Comparison of ENCODE assay signal across 16 cellular contexts in the genomic region with DNA sequence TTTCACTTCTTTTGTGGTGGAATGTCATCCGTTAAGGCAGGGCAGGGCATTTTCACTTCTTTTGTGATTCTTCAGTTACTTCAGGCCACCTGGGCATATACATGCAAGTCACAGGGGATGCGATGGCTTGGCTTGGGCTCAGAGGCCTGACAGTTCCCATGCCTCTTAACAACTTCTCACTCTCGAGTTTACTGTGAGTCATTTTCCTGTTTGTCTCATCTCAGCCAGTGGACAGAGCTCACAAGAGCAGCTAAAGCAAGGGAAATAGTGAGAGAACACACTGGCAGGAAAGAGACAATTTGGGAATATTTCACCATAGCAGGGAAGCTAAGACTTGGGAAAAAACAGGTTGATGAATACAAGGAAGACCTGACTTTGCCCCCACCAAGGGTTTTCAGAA.
A peak's percentile ranks its signal among the peaks of the same experiment; 100 is the strongest.
DNase-seq lines count a peak whose midpoint lies in the region; TF ChIP-seq lines count a peak whose summit lies in the region.
"Had no signal": no experiment of that assay in that cellular context is flagged by ENCODE, and none has a peak within 500 bp of the region (broad histone marks: within the 10 kb centered on the region; RNA-seq: fewer than 3 reads in every experiment).

No MANE protein-coding gene starts in this region.

- DNase-seq in A172 (ENCODE audit: low spot score) (peak; percentile 62), NT2/D1 (ENCODE audit: low read depth, low spot score) (peak; percentile 8), endothelial cell (ENCODE audit: low spot score) (no peak), mesenchymal stem cell (peak; percentile 63), SK-N-DZ (ENCODE audit: low spot score) (no peak), LoVo (ENCODE audit: low spot score) (no peak)
- DNase-seq in activated naive CD4-positive, alpha-beta T cell treated with Interleukin-2 at 50 U/mL for 16 hours = no peak
- DNase-seq: DMS53, H9, NCI-H1105 treated with DMSO at 0.1 percent for 48 hours, NCI-H2029 treated with DMSO at 0.1 percent for 48 hours, NCI-H510A, NCI-H69, Peyer's patch, SJCRH30 had no signal

- TF ChIP-seq CTCF in endothelial cell (IDR thresholded peaks at IDR 0.05; ENCODE audit: unreplicated experiment) = no peak

- peak overlapping the region; percentile 30 for H3K27ac Mint-ChIP-seq in endothelial cell (ENCODE audit: unreplicated experiment)
- H3K27ac Mint-ChIP-seq: H9 had no signal

- H3K18ac ChIP-seq in mesenchymal stem cell (ENCODE audit: low read depth in 1 of 2, low read length in 2 of 2) = no peak overlapping the region

- no peak overlapping the region for H3K4me3 Mint-ChIP-seq in endothelial cell (ENCODE audit: unreplicated experiment)
- H3K4me3 Mint-ChIP-seq: H9 had no signal

- no peaks in the 10 kb centered on the region for H3K27me3 Mint-ChIP-seq in endothelial cell (ENCODE audit: unreplicated experiment)

- H4K91ac ChIP-seq in mesenchymal stem cell (ENCODE audit: low read length) = no peak overlapping the region

- H2AFZ ChIP-seq in mesenchymal stem cell (ENCODE audit: low read depth, low read length) = no peak overlapping the region

- 0% methylated on average over 2 of the region's 3 CpGs for WGBS in mesenchymal stem cell

- H3K9ac ChIP-seq in NT2/D1 (ENCODE audit: insufficient read length, low read depth) (no peak overlapping the region), mesenchymal stem cell (ENCODE audit: low read length) (no peak overlapping the region)

- H3K9me3 ChIP-seq in NT2/D1 (ENCODE audit: insufficient read depth, low read length) = no peaks in the 10 kb centered on the region
- no peaks in the 10 kb centered on the region for H3K9me3 ChIP-seq in mesenchymal stem cell (ENCODE audit: control insufficient read depth, low read length)
- H3K9me3 ChIP-seq: Peyer's patch, SJCRH30 had no signal

- H3K4me2 ChIP-seq in mesenchymal stem cell (ENCODE audit: low read length, poor library complexity, severe bottlenecking) = no peak overlapping the region

- no peaks in the 10 kb centered on the region for H3K79me1 ChIP-seq in mesenchymal stem cell (replicated peaks; ENCODE audit: low read length, poor library complexity, severe bottlenecking)

- H3K27ac ChIP-seq in mesenchymal stem cell (ENCODE audit: low read length, poor library complexity, severe bottlenecking) = no peak overlapping the region
- H3K27ac ChIP-seq: 22Rv1, Peyer's patch, SJCRH30 had no signal

- no peaks in the 10 kb centered on the region for H3K27me3 ChIP-seq in NT2/D1 (ENCODE audit: insufficient read depth, insufficient read length)
- H3K27me3 ChIP-seq in mesenchymal stem cell (ENCODE audit: control insufficient read depth in 1 of 2, insufficient read depth in 1 of 2, low read length in 2 of 2) = no peaks in the 10 kb centered on the region
- H3K27me3 ChIP-seq: Peyer's patch, SJCRH30 had no signal

- H2BK12ac ChIP-seq in mesenchymal stem cell (ENCODE audit: low read length in 2 of 2) = no peak overlapping the region

- H2BK120ac ChIP-seq in mesenchymal stem cell (ENCODE audit: low read depth, low read length) = no peak overlapping the region

- H3K4me3 ChIP-seq in NT2/D1 (ENCODE audit: insufficient read length, low read depth) (no peak overlapping the region), mesenchymal stem cell (ENCODE audit: insufficient read depth in 1 of 2, low read depth in 1 of 2, low read length in 2 of 2) (no peak overlapping the region)
- H3K4me3 ChIP-seq: Peyer's patch, SJCRH30 had no signal

- H3K4me1 Mint-ChIP-seq in endothelial cell (ENCODE audit: unreplicated experiment) = peaks cover 9% of the 10 kb centered on the region
- H3K4me1 Mint-ChIP-seq: H9 had no signal

- no peak overlapping the region for H4K8ac ChIP-seq in mesenchymal stem cell (ENCODE audit: low read length)

- H3K36me3 Mint-ChIP-seq in endothelial cell (ENCODE audit: low read depth, unreplicated experiment) = no peaks in the 10 kb centered on the region

- no peak overlapping the region for H2BK15ac ChIP-seq in mesenchymal stem cell (ENCODE audit: low read depth, poor library complexity, severe bottlenecking)

- H2AK5ac ChIP-seq in mesenchymal stem cell (ENCODE audit: low read length, severe bottlenecking) = no peak overlapping the region

- no peaks in the 10 kb centered on the region for H3K4me1 ChIP-seq in NT2/D1 (ENCODE audit: insufficient read depth, insufficient read length)
- H3K4me1 ChIP-seq in mesenchymal stem cell (ENCODE audit: control insufficient read depth, insufficient read depth, low read depth, low read length) = no peaks in the 10 kb centered on the region
- H3K4me1 ChIP-seq: Peyer's patch, SJCRH30 had no signal

- no peak overlapping the region for H2BK5ac ChIP-seq in mesenchymal stem cell (ENCODE audit: low read depth, low read length, poor library complexity, severe bottlenecking)

- H3K4ac ChIP-seq in mesenchymal stem cell (ENCODE audit: low read depth in 1 of 2, low read length in 2 of 2) = no peak overlapping the region

- no peak overlapping the region for H3K23ac ChIP-seq in mesenchymal stem cell (ENCODE audit: low read length in 2 of 2)

- no peaks in the 10 kb centered on the region for H3K9me3 Mint-ChIP-seq in endothelial cell (ENCODE audit: unreplicated experiment)
- H3K9me3 Mint-ChIP-seq: H9 had no signal

- H3K36me3 ChIP-seq in NT2/D1 (ENCODE audit: insufficient read depth, insufficient read length, low read length) (no peaks in the 10 kb centered on the region), mesenchymal stem cell (ENCODE audit: control insufficient read depth in 1 of 2, insufficient read depth in 2 of 2, low read depth in 1 of 2, low read length in 2 of 2) (no peaks in the 10 kb centered on the region)
- H3K36me3 ChIP-seq: Peyer's patch, SJCRH30 had no signal

- no peak overlapping the region for H3K14ac ChIP-seq in mesenchymal stem cell (ENCODE audit: low read length in 2 of 2)

Comparison
In these comparisons a context has a peak if more than half of its experiments do, and no peak if none do; other contexts are left out.
1. DNase-seq: peak in A172 (single experiment), NT2/D1 (single experiment) and mesenchymal stem cell (single experiment); none in endothelial cell (single experiment), SK-N-DZ (single experiment), activated naive CD4-positive, alpha-beta T cell treated with Interleukin-2 at 50 U/mL for 16 hours (single experiment) and LoVo (single experiment).